Comparison of ENCODE assay signal across 19 cellular contexts in the genomic region with DNA sequence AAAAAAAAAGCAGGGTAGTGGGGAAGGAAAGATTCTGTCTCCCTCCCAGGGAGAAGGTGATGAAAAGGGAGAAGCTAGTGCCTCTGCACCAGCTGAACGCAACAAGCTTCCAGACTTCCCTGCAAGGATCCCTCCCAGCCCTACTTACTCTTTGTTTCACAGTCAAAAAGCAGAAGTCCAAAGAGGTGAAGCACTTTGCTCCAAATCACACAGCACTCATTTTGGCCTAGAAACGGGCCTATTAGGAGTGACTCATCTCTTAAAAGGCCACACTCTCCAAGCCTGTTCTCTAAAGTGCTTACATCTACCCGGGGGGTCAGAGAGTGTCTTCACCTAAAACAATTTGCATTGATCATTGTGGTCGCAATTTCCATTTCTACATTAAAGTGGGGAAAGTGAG. TPM values are rescaled to one million over a fixed set of nuclear protein-coding genes. Genes with fewer than 3 reads are reported as not detected.
DNase-seq lines count a peak whose midpoint lies in the region; ATAC-seq and TF ChIP-seq lines count a peak whose summit lies in the region.
"Had no signal": no experiment of that assay in that cellular context is flagged by ENCODE, and none has a peak within 500 bp of the region (broad histone marks: within the 10 kb centered on the region; RNA-seq: fewer than 3 reads in every experiment).

No MANE protein-coding gene starts in this region.

- H3K4me2 ChIP-seq in HCT116 (ENCODE audit: low read length) = peak overlapping the region; percentile 40

- no peak overlapping the region for H3K9ac ChIP-seq in HCT116 (ENCODE audit: low read length)

- peak overlapping the region; percentile 44; the same call in 1 of the 2 replicates for H3K27ac ChIP-seq in HCT116 (ENCODE audit: low read depth, low read length)

- no TSS peak for BruUV-seq in HCT116 (replicated peaks; lab: Mats Ljungman, UMichigan)

- H3K9me3 ChIP-seq in HCT116 (ENCODE audit: control insufficient read depth in 1 of 2, insufficient read depth in 1 of 2, low read depth in 1 of 2, low read length in 2 of 2) = no peaks in the 10 kb centered on the region
- H3K9me3 ChIP-seq: pancreas had no signal

- H3K36me3 ChIP-seq in HCT116 (ENCODE audit: control insufficient read depth in 1 of 2, insufficient read depth in 2 of 2, low read length in 2 of 2) = no peaks in the 10 kb centered on the region
- H3K36me3 ChIP-seq: pancreas had no signal

- peak; percentile 87 for ATAC-seq in HCT116
- peak; percentile 17 for ATAC-seq in left ventricle myocardium superior
- ATAC-seq: left colon, PC-3, WTC11 had no signal

- H4K20me1 ChIP-seq in HCT116 (ENCODE audit: insufficient read depth) = no peaks in the 10 kb centered on the region

- intact Hi-C loops in HCT116 (cut with micrococcal nuclease) = no loop called here
- intact Hi-C loops in left ventricle myocardium superior (cut with micrococcal nuclease) = no loop called here

- RAD21 ChIA-PET in HCT116 (lab: Charles Lee; ENCODE audit: low non-redundant PET in 1 of 2, low total read pairs in 2 of 2, uncharacterized antibody in 2 of 2, unreplicated experiment in 2 of 2) = no interaction called here

- no peak overlapping the region for H3K4me3 ChIP-seq in HCT116 (replicated peaks in 1 of 2; ENCODE audit: low read depth in 1 of 2, low read length in 2 of 2)
- H3K4me3 ChIP-seq: pancreas had no signal

- POLR2A ChIA-PET in HCT116 (lab: Charles Lee) = no interaction called here

- TF ChIP-seq POLR2A in HCT116 (IDR thresholded peaks at IDR 0.05; ENCODE audit: borderline replicate concordance, extremely low read depth, insufficient read depth, insufficient read length) = no peak

- no peaks in the 10 kb centered on the region for H3K27me3 ChIP-seq in HCT116 (ENCODE audit: insufficient read depth, low read length)
- H3K27me3 ChIP-seq: pancreas had no signal

- CTCF ChIA-PET in HCT116 (lab: Charles Lee) = no interaction called here

- DNase-seq in EH (ENCODE audit: low read depth) (peak; percentile 17), HCT116 (ENCODE audit: low read depth, low spot score) (peak; percentile 50), OCI-M1 (lab: John Stamatoyannopoulos, UW) (peak; percentile 78), left ventricle myocardium superior (no peak), cerebellar nuclear complex (lab: John Stamatoyannopoulos, UW) (no peak), DMS53 (lab: John Stamatoyannopoulos, UW) (no peak)
- no peak for DNase-seq in activated naive CD4-positive, alpha-beta T cell treated with anti-CD3 and anti-CD28 coated beads, Interleukin-2, amount 50 U/mL, for 16 hours
- no peak for DNase-seq in activated CD4-positive, CD25-positive, alpha-beta regulatory T cell treated with anti-CD3 and anti-CD28 coated beads, Interleukin-2, amount 50 U/mL, for 72 hours
- DNase-seq: activated CD8-positive, alpha-beta memory T cell treated with anti-CD3 and anti-CD28 coated beads for 24 hours; central memory CD4-positive, alpha-beta T cell; Karpas-422; left colon; NCI-H187; pancreas; PC-3; stimulated activated CD4-positive, alpha-beta T cell treated with anti-CD3 and anti-CD28 coated beads, Interleukin-4, amount 100 ng/mL, for 1 hour; stimulated activated CD8-positive, alpha-beta memory T cell treated with anti-CD3 and anti-CD28 coated beads, Interleukin-4, amount 100 ng/mL, for 48 hours; SW 1271 had no signal

- H2AFZ ChIP-seq in HCT116 (ENCODE audit: low read depth, low read length, poor library complexity, severe bottlenecking) = no peak overlapping the region

- peaks cover 28 to 34% of the 10 kb centered on the region in 2 experiments for H3K4me1 ChIP-seq in HCT116 (ENCODE audit: control insufficient read depth in 1 of 2, insufficient read depth in 2 of 2, low read length in 2 of 2)

- H3K79me2 ChIP-seq in HCT116 (ENCODE audit: insufficient read depth, low read length) = no peaks in the 10 kb centered on the region

- no peaks in the 10 kb centered on the region for H3K9me2 ChIP-seq in HCT116 (ENCODE audit: insufficient read depth)

- TF ChIP-seq CTCF in HCT116 (IDR thresholded peaks at IDR 0.05 in 2 of 3, conservative IDR thresholded peaks at IDR 0.05 in 1 of 3; ENCODE audit: borderline replicate concordance in 1 of 3, insufficient read depth in 1 of 3, low read depth in 2 of 3, low read length in 2 of 3) = no peak

- TF ChIP-seq RAD21 in HCT116 (IDR thresholded peaks at IDR 0.05; ENCODE audit: low read depth) = no peak

TF ChIP-seq in HCT116, 20 proteins besides CTCF, POLR2A, EP300 and RAD21:
- no peak for TF ChIP-seq CEBPB (IDR thresholded peaks at IDR 0.05; ENCODE audit: low read depth)
- peak; percentile 12 for TF ChIP-seq TCF7L2 (IDR thresholded peaks at IDR 0.05; ENCODE audit: borderline replicate concordance, extremely low read depth, insufficient read depth, insufficient read length)
- TF ChIP-seq, protein P1, sequence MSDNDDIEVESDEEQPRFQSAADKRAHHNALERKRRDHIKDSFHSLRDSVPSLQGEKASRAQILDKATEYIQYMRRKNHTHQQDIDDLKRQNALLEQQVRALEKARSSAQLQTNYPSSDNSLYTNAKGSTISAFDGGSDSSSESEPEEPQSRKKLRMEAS (IDR thresholded peaks at IDR 0.05) = no peak
- no peak for TF ChIP-seq EZH2phosphoT487 (IDR thresholded peaks at IDR 0.05; ENCODE audit: borderline replicate concordance)
- TF ChIP-seq POLR2AphosphoS5 (IDR thresholded peaks at IDR 0.05; ENCODE audit: low read depth, low read length) = no peak
- TF ChIP-seq, protein P2, sequence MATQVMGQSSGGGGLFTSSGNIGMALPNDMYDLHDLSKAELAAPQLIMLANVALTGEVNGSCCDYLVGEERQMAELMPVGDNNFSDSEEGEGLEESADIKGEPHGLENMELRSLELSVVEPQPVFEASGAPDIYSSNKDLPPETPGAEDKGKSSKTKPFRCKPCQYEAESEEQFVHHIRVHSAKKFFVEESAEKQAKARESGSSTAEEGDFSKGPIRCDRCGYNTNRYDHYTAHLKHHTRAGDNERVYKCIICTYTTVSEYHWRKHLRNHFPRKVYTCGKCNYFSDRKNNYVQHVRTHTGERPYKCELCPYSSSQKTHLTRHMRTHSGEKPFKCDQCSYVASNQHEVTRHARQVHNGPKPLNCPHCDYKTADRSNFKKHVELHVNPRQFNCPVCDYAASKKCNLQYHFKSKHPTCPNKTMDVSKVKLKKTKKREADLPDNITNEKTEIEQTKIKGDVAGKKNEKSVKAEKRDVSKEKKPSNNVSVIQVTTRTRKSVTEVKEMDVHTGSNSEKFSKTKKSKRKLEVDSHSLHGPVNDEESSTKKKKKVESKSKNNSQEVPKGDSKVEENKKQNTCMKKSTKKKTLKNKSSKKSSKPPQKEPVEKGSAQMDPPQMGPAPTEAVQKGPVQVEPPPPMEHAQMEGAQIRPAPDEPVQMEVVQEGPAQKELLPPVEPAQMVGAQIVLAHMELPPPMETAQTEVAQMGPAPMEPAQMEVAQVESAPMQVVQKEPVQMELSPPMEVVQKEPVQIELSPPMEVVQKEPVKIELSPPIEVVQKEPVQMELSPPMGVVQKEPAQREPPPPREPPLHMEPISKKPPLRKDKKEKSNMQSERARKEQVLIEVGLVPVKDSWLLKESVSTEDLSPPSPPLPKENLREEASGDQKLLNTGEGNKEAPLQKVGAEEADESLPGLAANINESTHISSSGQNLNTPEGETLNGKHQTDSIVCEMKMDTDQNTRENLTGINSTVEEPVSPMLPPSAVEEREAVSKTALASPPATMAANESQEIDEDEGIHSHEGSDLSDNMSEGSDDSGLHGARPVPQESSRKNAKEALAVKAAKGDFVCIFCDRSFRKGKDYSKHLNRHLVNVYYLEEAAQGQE (IDR thresholded peaks at IDR 0.05; ENCODE audit: low read depth) = no peak
- TF ChIP-seq, protein P3, sequence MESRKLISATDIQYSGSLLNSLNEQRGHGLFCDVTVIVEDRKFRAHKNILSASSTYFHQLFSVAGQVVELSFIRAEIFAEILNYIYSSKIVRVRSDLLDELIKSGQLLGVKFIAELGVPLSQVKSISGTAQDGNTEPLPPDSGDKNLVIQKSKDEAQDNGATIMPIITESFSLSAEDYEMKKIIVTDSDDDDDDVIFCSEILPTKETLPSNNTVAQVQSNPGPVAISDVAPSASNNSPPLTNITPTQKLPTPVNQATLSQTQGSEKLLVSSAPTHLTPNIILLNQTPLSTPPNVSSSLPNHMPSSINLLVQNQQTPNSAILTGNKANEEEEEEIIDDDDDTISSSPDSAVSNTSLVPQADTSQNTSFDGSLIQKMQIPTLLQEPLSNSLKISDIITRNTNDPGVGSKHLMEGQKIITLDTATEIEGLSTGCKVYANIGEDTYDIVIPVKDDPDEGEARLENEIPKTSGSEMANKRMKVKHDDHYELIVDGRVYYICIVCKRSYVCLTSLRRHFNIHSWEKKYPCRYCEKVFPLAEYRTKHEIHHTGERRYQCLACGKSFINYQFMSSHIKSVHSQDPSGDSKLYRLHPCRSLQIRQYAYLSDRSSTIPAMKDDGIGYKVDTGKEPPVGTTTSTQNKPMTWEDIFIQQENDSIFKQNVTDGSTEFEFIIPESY (IDR thresholded peaks at IDR 0.05; ENCODE audit: extremely low read depth, insufficient replicate concordance, low read length) = no peak
- no peak for TF ChIP-seq ZFX (IDR thresholded peaks at IDR 0.05)
- peak; percentile 18; the same call in 1 of the 2 replicates for TF ChIP-seq SP1 (IDR thresholded peaks at IDR 0.05; ENCODE audit: low read depth)
- TF ChIP-seq CBX3 (IDR thresholded peaks at IDR 0.05; ENCODE audit: low read depth) = no peak
- no peak for TF ChIP-seq SRF (IDR thresholded peaks at IDR 0.05; ENCODE audit: low read depth)
- TF ChIP-seq SIN3A (IDR thresholded peaks at IDR 0.05; ENCODE audit: low read depth) = no peak
- no peak for TF ChIP-seq EZH2 (IDR thresholded peaks at IDR 0.05)
- TF ChIP-seq EGR1 (IDR thresholded peaks at IDR 0.05; ENCODE audit: low read depth) = no peak
- TF ChIP-seq ATF3 (IDR thresholded peaks at IDR 0.05) = no peak
- 0 out of 2 replicates have a peak, but pooled peaks have one; percentile 15 for TF ChIP-seq FOSL1 (IDR thresholded peaks at IDR 0.05; ENCODE audit: low read depth)

RNA-seq across cellular contexts. Expression of gene GRK3, which starts 17.7 kb away (rescaled TPM):
- total RNA-seq in HCT116 (2021; ENCODE audit: unreplicated experiment) (14.6 TPM), left ventricle myocardium superior (4.3 TPM)
- polyA plus RNA-seq in HCT116 (2012) = 4.6 and 5.6 TPM in 2 replicates

Comparison
In these comparisons a context has a peak if more than half of its experiments do, and no peak if none do; other contexts are left out.
1. DNase-seq: peak in EH (single experiment), HCT116 (single experiment) and OCI-M1 (single experiment); none in left ventricle myocardium superior (single experiment), activated naive CD4-positive, alpha-beta T cell treated with anti-CD3 and anti-CD28 coated beads, Interleukin-2, amount 50 U/mL, for 16 hours (single experiment), activated CD4-positive, CD25-positive, alpha-beta regulatory T cell treated with anti-CD3 and anti-CD28 coated beads, Interleukin-2, amount 50 U/mL, for 72 hours (single experiment), cerebellar nuclear complex (0 of 2) and DMS53 (single experiment).